Comparison of ENCODE assay signal across 2 cellular contexts in the genomic region with DNA sequence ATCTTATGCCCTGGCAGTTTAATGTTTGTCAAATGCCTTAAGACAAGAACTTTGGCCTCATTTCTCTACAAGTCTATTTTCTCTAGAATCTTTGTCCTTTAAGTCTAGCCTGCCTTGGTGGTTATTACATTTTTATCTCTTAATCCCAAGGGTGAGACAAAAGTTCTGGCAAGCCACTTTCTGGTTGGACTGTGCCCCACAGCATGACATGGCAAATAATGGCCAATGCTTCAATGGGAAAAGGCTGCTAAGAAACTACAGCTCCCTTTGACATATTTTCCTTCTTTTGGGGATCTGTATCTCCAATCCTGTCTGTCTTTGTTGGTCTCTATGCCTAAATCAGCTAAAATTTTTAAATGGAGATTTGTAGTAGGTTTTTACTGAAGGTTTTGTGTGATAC.
TF ChIP-seq lines count a peak whose summit lies in the region.

No MANE protein-coding gene starts in this region.

TF ChIP-seq in HCT116, 20 proteins besides CTCF, POLR2A, EP300 and RAD21:
- no peak for TF ChIP-seq YY1 (IDR thresholded peaks at IDR 0.05; ENCODE audit: extremely low read depth, insufficient replicate concordance, low read depth, low read length)
- no peak for TF ChIP-seq SIN3A (IDR thresholded peaks at IDR 0.05; ENCODE audit: low read depth)
- TF ChIP-seq ZFX (IDR thresholded peaks at IDR 0.05): no peak
- no peak for TF ChIP-seq JUND (IDR thresholded peaks at IDR 0.05)
- no peak for TF ChIP-seq EZH2 (IDR thresholded peaks at IDR 0.05)
- TF ChIP-seq ZBTB33 (IDR thresholded peaks at IDR 0.05; ENCODE audit: extremely low read depth, insufficient replicate concordance, low read length): no peak
- no peak for TF ChIP-seq FOSL1 (IDR thresholded peaks at IDR 0.05; ENCODE audit: low read depth)
- TF ChIP-seq CBX3 (IDR thresholded peaks at IDR 0.05; ENCODE audit: low read depth): no peak
- TF ChIP-seq ZNF274 (IDR thresholded peaks at IDR 0.05; ENCODE audit: low read depth, low read length): no peak
- TF ChIP-seq EGR1 (IDR thresholded peaks at IDR 0.05; ENCODE audit: low read depth): no peak
- no peak for TF ChIP-seq SP1 (IDR thresholded peaks at IDR 0.05; ENCODE audit: low read depth)
- no peak for TF ChIP-seq EZH2phosphoT487 (IDR thresholded peaks at IDR 0.05; ENCODE audit: borderline replicate concordance)
- no peak for TF ChIP-seq TCF7L2 (IDR thresholded peaks at IDR 0.05; ENCODE audit: borderline replicate concordance, extremely low read depth, insufficient read depth, insufficient read length)
- TF ChIP-seq MAX (IDR thresholded peaks at IDR 0.05): no peak
- TF ChIP-seq POLR2AphosphoS5 (IDR thresholded peaks at IDR 0.05; ENCODE audit: low read depth, low read length): no peak
- TF ChIP-seq, protein P1, sequence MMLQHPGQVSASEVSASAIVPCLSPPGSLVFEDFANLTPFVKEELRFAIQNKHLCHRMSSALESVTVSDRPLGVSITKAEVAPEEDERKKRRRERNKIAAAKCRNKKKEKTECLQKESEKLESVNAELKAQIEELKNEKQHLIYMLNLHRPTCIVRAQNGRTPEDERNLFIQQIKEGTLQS (IDR thresholded peaks at IDR 0.05): no peak
- TF ChIP-seq REST (IDR thresholded peaks at IDR 0.05; ENCODE audit: low read depth): no peak

TF ChIP-seq in WTC11, 78 proteins besides CTCF, POLR2A, EP300 and RAD21:
- TF ChIP-seq NFYB (CRISPR knock-in tag; conservative IDR thresholded peaks at IDR 0.05; ENCODE audit: low read depth) (no peak), NR3C1 (CRISPR knock-in tag; conservative IDR thresholded peaks at IDR 0.05; ENCODE audit: low read depth) (no peak), FOXJ3 (CRISPR knock-in tag; IDR thresholded peaks at IDR 0.05; ENCODE audit: borderline replicate concordance) (no peak), CDX4 (CRISPR knock-in tag; IDR thresholded peaks at IDR 0.05; ENCODE audit: borderline replicate concordance) (no peak), ATF1 (CRISPR knock-in tag; IDR thresholded peaks at IDR 0.05) (no peak)
- TF ChIP-seq, protein P2, sequence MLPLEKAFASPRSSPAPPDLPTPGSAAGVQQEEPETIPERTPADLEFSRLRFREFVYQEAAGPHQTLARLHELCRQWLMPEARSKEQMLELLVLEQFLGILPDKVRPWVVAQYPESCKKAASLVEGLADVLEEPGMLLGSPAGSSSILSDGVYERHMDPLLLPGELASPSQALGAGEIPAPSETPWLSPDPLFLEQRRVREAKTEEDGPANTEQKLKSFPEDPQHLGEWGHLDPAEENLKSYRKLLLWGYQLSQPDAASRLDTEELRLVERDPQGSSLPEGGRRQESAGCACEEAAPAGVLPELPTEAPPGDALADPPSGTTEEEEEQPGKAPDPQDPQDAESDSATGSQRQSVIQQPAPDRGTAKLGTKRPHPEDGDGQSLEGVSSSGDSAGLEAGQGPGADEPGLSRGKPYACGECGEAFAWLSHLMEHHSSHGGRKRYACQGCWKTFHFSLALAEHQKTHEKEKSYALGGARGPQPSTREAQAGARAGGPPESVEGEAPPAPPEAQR (CRISPR knock-in tag; IDR thresholded peaks at IDR 0.05): no peak
- TF ChIP-seq, protein P3, sequence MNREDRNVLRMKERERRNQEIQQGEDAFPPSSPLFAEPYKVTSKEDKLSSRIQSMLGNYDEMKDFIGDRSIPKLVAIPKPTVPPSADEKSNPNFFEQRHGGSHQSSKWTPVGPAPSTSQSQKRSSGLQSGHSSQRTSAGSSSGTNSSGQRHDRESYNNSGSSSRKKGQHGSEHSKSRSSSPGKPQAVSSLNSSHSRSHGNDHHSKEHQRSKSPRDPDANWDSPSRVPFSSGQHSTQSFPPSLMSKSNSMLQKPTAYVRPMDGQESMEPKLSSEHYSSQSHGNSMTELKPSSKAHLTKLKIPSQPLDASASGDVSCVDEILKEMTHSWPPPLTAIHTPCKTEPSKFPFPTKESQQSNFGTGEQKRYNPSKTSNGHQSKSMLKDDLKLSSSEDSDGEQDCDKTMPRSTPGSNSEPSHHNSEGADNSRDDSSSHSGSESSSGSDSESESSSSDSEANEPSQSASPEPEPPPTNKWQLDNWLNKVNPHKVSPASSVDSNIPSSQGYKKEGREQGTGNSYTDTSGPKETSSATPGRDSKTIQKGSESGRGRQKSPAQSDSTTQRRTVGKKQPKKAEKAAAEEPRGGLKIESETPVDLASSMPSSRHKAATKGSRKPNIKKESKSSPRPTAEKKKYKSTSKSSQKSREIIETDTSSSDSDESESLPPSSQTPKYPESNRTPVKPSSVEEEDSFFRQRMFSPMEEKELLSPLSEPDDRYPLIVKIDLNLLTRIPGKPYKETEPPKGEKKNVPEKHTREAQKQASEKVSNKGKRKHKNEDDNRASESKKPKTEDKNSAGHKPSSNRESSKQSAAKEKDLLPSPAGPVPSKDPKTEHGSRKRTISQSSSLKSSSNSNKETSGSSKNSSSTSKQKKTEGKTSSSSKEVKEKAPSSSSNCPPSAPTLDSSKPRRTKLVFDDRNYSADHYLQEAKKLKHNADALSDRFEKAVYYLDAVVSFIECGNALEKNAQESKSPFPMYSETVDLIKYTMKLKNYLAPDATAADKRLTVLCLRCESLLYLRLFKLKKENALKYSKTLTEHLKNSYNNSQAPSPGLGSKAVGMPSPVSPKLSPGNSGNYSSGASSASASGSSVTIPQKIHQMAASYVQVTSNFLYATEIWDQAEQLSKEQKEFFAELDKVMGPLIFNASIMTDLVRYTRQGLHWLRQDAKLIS (CRISPR knock-in tag; IDR thresholded peaks at IDR 0.05; ENCODE audit: borderline replicate concordance): no peak
